Comparison of ENCODE assay signal across 1 cellular context in the genomic region with DNA sequence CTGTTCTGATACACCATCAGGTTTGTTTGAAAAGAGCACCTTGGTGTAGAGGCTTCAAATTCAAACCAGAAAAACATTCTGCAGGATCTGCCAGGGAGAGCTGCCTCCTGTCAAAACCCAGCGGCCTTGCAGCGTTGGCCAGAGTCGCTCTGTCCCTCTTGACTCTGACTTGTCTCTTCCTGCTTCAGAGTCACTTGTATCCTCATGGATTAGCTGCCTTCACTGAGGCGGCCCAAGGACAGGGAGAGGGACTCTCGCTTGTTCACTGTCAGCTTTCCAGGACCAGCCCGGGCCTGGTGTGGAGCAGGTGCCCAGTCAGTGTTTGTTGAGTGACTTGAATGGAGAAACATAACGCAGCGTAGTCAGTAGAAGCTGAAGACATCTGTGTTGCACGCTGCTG.
TF ChIP-seq lines count a peak whose summit lies in the region.

No MANE protein-coding gene starts in this region.

TF ChIP-seq in GM23338, 12 proteins besides CTCF, POLR2A, EP300 and RAD21:
- TF ChIP-seq EZH2phosphoT487 (IDR thresholded peaks at IDR 0.05; ENCODE audit: unreplicated experiment) (no peak), POLR2AphosphoS5 (IDR thresholded peaks at IDR 0.05; ENCODE audit: low read depth) (no peak)
